23 cellular contexts compared by ENCODE assay signal in genomic region chr10:119245272-119245671, GRCh38.
"Had no signal": no experiment of that assay in that cellular context is flagged by ENCODE, and none has a peak within 500 bp of the region (broad histone marks: within the 10 kb centered on the region; RNA-seq: fewer than 3 reads in every experiment).

No MANE protein-coding gene starts in this region.

- H3K9me3 ChIP-seq: breast epithelium had no signal

- H3K4me2 ChIP-seq: KMS-11 had no signal

- H3K9ac ChIP-seq: KMS-11 had no signal

- H3K4me3 ChIP-seq: breast epithelium had no signal

- H3K4me1 ChIP-seq: breast epithelium had no signal

- H3K36me3 ChIP-seq: breast epithelium had no signal

- DNase-seq: activated CD4-positive, alpha-beta memory T cell treated with anti-CD3 and anti-CD28 coated beads, Interleukin-2, amount 10 ng/mL, durations not matched to agents 7 days and 5 days; activated CD4-positive, alpha-beta T cell treated with anti-CD3 and anti-CD28 coated beads for 36 hours; activated CD4-positive, alpha-beta T cell treated with anti-CD3 and anti-CD28 coated beads, Interleukin-2, amount 50 U/mL, for 1 hour; activated gamma-delta T cell; activated naive CD4-positive, alpha-beta T cell treated with anti-CD3 and anti-CD28 coated beads for 36 hours; activated naive CD8-positive, alpha-beta T cell treated with anti-CD3 and anti-CD28 coated beads for 36 hours; activated T-cell treated with anti-CD3 and anti-CD28 coated beads for 4 hours; activated T-cell treated with anti-CD3 and anti-CD28 coated beads, Interleukin-2, amount 50 U/mL, for 48 hours; central memory CD4-positive, alpha-beta T cell; NCI-H1092; NCI-H1417; NCI-H1694; NCI-H2029 treated with DMSO at 0.1 percent for 48 hours; NCI-H345; NCI-H510A; RPMI8226; SHP77; T-helper 17 cell; T1000 had no signal

- H3K27me3 ChIP-seq: breast epithelium had no signal

- H3K27ac ChIP-seq: breast epithelium, KMS-11, VCaP had no signal

- ATAC-seq: activated CD4-positive, alpha-beta T cell treated with anti-CD3 and anti-CD28 coated beads for 36 hours; activated T-helper 17 cell treated with anti-CD3 and anti-CD28 coated beads, Interleukin-2, amount 50 U/mL, for 72 hours; T-helper 17 cell had no signal
